Comparison of ENCODE assay signal across 23 cellular contexts in the genomic region with DNA sequence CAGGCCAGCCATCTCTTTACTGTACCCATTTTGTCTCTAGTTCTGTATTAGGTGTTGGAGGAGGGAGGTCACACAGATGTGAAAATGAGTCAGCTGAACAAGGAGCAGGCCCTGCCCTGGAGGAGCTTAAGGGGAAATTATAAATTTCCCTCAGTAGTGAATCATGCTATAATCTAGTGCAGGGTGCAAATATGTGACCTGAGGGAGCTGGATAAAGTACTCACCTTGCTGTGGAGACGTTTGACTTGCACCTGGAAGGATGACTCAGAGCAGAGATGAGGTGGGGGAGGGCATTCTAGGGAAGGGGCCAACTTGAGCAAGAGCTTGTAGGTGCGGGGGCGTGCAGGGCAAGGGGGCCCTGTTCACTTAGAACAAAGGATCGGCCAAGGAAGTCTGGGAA.
A peak's percentile ranks its signal among the peaks of the same experiment; 100 is the strongest.
DNase-seq lines count a peak whose midpoint lies in the region; ATAC-seq and TF ChIP-seq lines count a peak whose summit lies in the region.
"Had no signal": no experiment of that assay in that cellular context is flagged by ENCODE, and none has a peak within 500 bp of the region (broad histone marks: within the 10 kb centered on the region; RNA-seq: fewer than 3 reads in every experiment).

No MANE protein-coding gene starts in this region.

- H3K4me1 Mint-ChIP-seq in activated T-helper 17 cell treated with anti-CD3 and anti-CD28 coated beads, Interleukin-2, amount 50 U/mL, for 72 hours = no peaks in the 10 kb centered on the region
- H3K4me1 Mint-ChIP-seq: central memory CD8-positive, alpha-beta T cell; natural killer cell had no signal

- H3K4me3 ChIP-seq in fibroblast of pulmonary artery (replicated peaks; ENCODE audit: low read depth, low read length) = no peak overlapping the region
- H3K4me3 ChIP-seq: prostate gland, stomach had no signal

- no peaks in the 10 kb centered on the region for H3K36me3 Mint-ChIP-seq in activated T-helper 17 cell treated with anti-CD3 and anti-CD28 coated beads, Interleukin-2, amount 50 U/mL, for 72 hours (ENCODE audit: low read depth)
- H3K36me3 Mint-ChIP-seq: natural killer cell had no signal

- peak; percentile 32 for ATAC-seq in activated T-helper 17 cell treated with anti-CD3 and anti-CD28 coated beads, Interleukin-2, amount 50 U/mL, for 72 hours (replicated peaks)
- ATAC-seq: natural killer cell had no signal

- TF ChIP-seq CTCF in fibroblast of pulmonary artery (IDR thresholded peaks at IDR 0.05; ENCODE audit: low read length, missing control alignments) = no peak

- H3K27ac Mint-ChIP-seq in activated T-helper 17 cell treated with anti-CD3 and anti-CD28 coated beads, Interleukin-2, amount 50 U/mL, for 72 hours = no peak overlapping the region
- H3K27ac Mint-ChIP-seq: B cell, natural killer cell had no signal

- DNase-seq in DMS79 treated with DMSO at 0.1 percent for 48 hours (lab: John Stamatoyannopoulos, UW) (peak; percentile 14), DMS79 (lab: John Stamatoyannopoulos, UW) (no peak), fibroblast of pulmonary artery (ENCODE audit: low read depth) (peak; percentile 5), renal cortical epithelial cell (ENCODE audit: low read depth) (peak; percentile 89), NCI-H446 treated with DMSO at 0.1 percent for 48 hours (lab: John Stamatoyannopoulos, UW) (no peak), DMS 273 treated with DMSO at 0.1 percent for 48 hours (lab: John Stamatoyannopoulos, UW) (no peak)
- DNase-seq in activated CD8-positive, alpha-beta memory T cell treated with anti-CD3 and anti-CD28 coated beads for 24 hours = no peak
- DNase-seq: activated CD4-positive, alpha-beta T cell treated with anti-CD3 and anti-CD28 coated beads for 48 hours; activated CD8-positive, alpha-beta memory T cell treated with anti-CD3 and anti-CD28 coated beads, Interleukin-2, amount 50 U/mL, for 48 hours; activated effector memory CD4-positive, alpha-beta T cell treated with anti-CD3 and anti-CD28 coated beads, Interleukin-2, amount 50 U/mL, for 16 hours; amygdala; Caco-2; effector CD8-positive, alpha-beta T cell; GOT3; hippocampal formation; natural killer cell; NCI-H1694 treated with DMSO at 0.1 percent for 48 hours; RPMI8226; stomach had no signal

- H3K27me3 Mint-ChIP-seq in activated T-helper 17 cell treated with anti-CD3 and anti-CD28 coated beads, Interleukin-2, amount 50 U/mL, for 72 hours = peaks cover 26% of the 10 kb centered on the region

- no peak overlapping the region for H3K4me3 Mint-ChIP-seq in activated T-helper 17 cell treated with anti-CD3 and anti-CD28 coated beads, Interleukin-2, amount 50 U/mL, for 72 hours
- H3K4me3 Mint-ChIP-seq: B cell; central memory CD8-positive, alpha-beta T cell; natural killer cell had no signal

- H3K9me3 Mint-ChIP-seq in activated T-helper 17 cell treated with anti-CD3 and anti-CD28 coated beads, Interleukin-2, amount 50 U/mL, for 72 hours = no peaks in the 10 kb centered on the region
- H3K9me3 Mint-ChIP-seq: central memory CD8-positive, alpha-beta T cell; natural killer cell had no signal

Comparison
In these comparisons a context has a peak if more than half of its experiments do, and no peak if none do; other contexts are left out.
1. DNase-seq: peak in DMS79 treated with DMSO at 0.1 percent for 48 hours (single experiment), fibroblast of pulmonary artery (single experiment) and renal cortical epithelial cell (single experiment); none in DMS79 (single experiment), NCI-H446 treated with DMSO at 0.1 percent for 48 hours (single experiment), activated CD8-positive, alpha-beta memory T cell treated with anti-CD3 and anti-CD28 coated beads for 24 hours (single experiment) and DMS 273 treated with DMSO at 0.1 percent for 48 hours (single experiment).